In genomic region chr12:109477185-109477962, GRCh38 we compare ENCODE assay signal across 8 cellular contexts. TPM values are rescaled to one million over a fixed set of nuclear protein-coding genes. Genes with fewer than 3 reads are reported as not detected.
DNase-seq lines count a peak whose midpoint lies in the region; ATAC-seq and TF ChIP-seq lines count a peak whose summit lies in the region.

A gene with protein sequence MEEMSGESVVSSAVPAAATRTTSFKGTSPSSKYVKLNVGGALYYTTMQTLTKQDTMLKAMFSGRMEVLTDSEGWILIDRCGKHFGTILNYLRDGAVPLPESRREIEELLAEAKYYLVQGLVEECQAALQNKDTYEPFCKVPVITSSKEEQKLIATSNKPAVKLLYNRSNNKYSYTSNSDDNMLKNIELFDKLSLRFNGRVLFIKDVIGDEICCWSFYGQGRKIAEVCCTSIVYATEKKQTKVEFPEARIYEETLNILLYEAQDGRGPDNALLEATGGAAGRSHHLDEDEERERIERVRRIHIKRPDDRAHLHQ (minus strand): TSS chr12:109477300. CDS start chr12:109477262, 38 bp downstream.
A gene with protein sequence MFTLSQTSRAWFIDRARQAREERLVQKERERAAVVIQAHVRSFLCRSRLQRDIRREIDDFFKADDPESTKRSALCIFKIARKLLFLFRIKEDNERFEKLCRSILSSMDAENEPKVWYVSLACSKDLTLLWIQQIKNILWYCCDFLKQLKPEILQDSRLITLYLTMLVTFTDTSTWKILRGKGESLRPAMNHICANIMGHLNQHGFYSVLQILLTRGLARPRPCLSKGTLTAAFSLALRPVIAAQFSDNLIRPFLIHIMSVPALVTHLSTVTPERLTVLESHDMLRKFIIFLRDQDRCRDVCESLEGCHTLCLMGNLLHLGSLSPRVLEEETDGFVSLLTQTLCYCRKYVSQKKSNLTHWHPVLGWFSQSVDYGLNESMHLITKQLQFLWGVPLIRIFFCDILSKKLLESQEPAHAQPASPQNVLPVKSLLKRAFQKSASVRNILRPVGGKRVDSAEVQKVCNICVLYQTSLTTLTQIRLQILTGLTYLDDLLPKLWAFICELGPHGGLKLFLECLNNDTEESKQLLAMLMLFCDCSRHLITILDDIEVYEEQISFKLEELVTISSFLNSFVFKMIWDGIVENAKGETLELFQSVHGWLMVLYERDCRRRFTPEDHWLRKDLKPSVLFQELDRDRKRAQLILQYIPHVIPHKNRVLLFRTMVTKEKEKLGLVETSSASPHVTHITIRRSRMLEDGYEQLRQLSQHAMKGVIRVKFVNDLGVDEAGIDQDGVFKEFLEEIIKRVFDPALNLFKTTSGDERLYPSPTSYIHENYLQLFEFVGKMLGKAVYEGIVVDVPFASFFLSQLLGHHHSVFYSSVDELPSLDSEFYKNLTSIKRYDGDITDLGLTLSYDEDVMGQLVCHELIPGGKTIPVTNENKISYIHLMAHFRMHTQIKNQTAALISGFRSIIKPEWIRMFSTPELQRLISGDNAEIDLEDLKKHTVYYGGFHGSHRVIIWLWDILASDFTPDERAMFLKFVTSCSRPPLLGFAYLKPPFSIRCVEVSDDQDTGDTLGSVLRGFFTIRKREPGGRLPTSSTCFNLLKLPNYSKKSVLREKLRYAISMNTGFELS (plus strand): TSS chr12:109477634. CDS start chr12:109483552, 5,918 bp downstream.

- peak within 1 kb of the TSS; percentile 94 for H3K4me3 Mint-ChIP-seq in progenitor cell of endocrine pancreas (ENCODE audit: low read depth)

- 0 to 1% (median 0%) methylated on average over 20 to 54 of the region's 54 CpGs for WGBS in adrenal gland, 4 donors
- 0 to 1% methylated on average over 54 of the region's 54 CpGs for WGBS in heart right ventricle, 2 donors
- 0% methylated on average over 19 to 45 of the region's 54 CpGs for WGBS in upper lobe of left lung, 2 donors

- H3K27ac ChIP-seq in adrenal gland (peak within 1 kb of the TSS; percentile 82 to 99 (median 93)), heart right ventricle (peak within 1 kb of the TSS; percentile 92 to 100 (median 98)), upper lobe of left lung (peak within 1 kb of the TSS; percentile 96 to 100 (median 98))

- H3K27me3 ChIP-seq in adrenal gland (no peaks in the 10 kb centered on the region), heart right ventricle (no peaks in the 10 kb centered on the region), upper lobe of left lung (no peaks in the 10 kb centered on the region)

- peaks cover 17% of the 10 kb centered on the region for H3K4me1 Mint-ChIP-seq in progenitor cell of endocrine pancreas (ENCODE audit: low read depth)

- H3K4me1 ChIP-seq in adrenal gland (replicated peaks in 1 of 2): peaks cover 13 to 40% of the 10 kb centered on the region in 2 donors
- peaks cover 8 to 63% (median 56%) of the 10 kb centered on the region in 9 donors for H3K4me1 ChIP-seq in heart right ventricle
- peaks cover 42 to 64% (median 47%) of the 10 kb centered on the region in 4 donors for H3K4me1 ChIP-seq in upper lobe of left lung

- H3K27ac Mint-ChIP-seq in progenitor cell of endocrine pancreas: peak within 1 kb of the TSS; percentile 94

- H3K36me3 ChIP-seq in adrenal gland (replicated peaks in 1 of 2) (no peaks in the 10 kb centered on the region), heart right ventricle (peaks cover 0 to 24% (median 2%) of the 10 kb centered on the region in 9 donors), upper lobe of left lung (peaks cover 0 to 13% (median 0%) of the 10 kb centered on the region in 4 donors)

- no peaks in the 10 kb centered on the region for H3K27me3 Mint-ChIP-seq in progenitor cell of endocrine pancreas

- TF ChIP-seq CTCF in adrenal gland (IDR thresholded peaks at IDR 0.05): peak in 4 of 6 experiments; percentile 26 to 51 (median 34)
- peak in 4 of 9 donors; percentile 14 to 37 (median 18) for TF ChIP-seq CTCF in heart right ventricle (IDR thresholded peaks at IDR 0.05)
- TF ChIP-seq CTCF in progenitor cell of endocrine pancreas (IDR thresholded peaks at IDR 0.05; ENCODE audit: unreplicated experiment): no peak
- peak in 5 of 6 experiments; percentile 8 to 66 (median 38) for TF ChIP-seq CTCF in upper lobe of left lung (IDR thresholded peaks at IDR 0.05)

- no peaks in the 10 kb centered on the region for H3K36me3 Mint-ChIP-seq in progenitor cell of endocrine pancreas (ENCODE audit: insufficient read depth)

- no peaks in the 10 kb centered on the region for H3K9me3 Mint-ChIP-seq in progenitor cell of endocrine pancreas (ENCODE audit: low read depth)

- ATAC-seq in GM18498 (IDR thresholded peaks at IDR 0.05; ENCODE audit: unreplicated experiment) (peak; percentile 95), HG02938 (IDR thresholded peaks at IDR 0.05; ENCODE audit: unreplicated experiment) (peak; percentile 90), heart right ventricle (peak; percentile 97 to 100 (median 99)), upper lobe of left lung (ENCODE audit: low FRiP score in 2 of 2) (peak; percentile 97 to 100)

- no peak for TF ChIP-seq EP300 in upper lobe of left lung (IDR thresholded peaks at IDR 0.05)

- DNase-seq in NCI-H1694 treated with DMSO at 0.1 percent for 48 hours (lab: John Stamatoyannopoulos, UW) (peak; percentile 66), adrenal gland (peak; percentile 86 to 93 (median 89)), heart right ventricle (peak; percentile 89 to 91), progenitor cell of endocrine pancreas (ENCODE audit: low spot score, unreplicated experiment) (peak; percentile 75), upper lobe of left lung (peak; percentile 86 to 96)

- intact Hi-C loops in T-helper 1 cell treated with Interleukin-12 subunit alpha and Interleukin-12 subunit beta and Interleukin-4 antibody, amounts not matched to agents 30 ng/mL and 1 ng/mL, for 36 hours (cut with micrococcal nuclease): loop anchor here (1.0 to 5.0 kb wide), 14 partner anchors 45 to 1715 kb away; partner anchors contain the start of genes ATP2A2, C12orf76, FAM222A and FICD
- intact Hi-C loops in adrenal gland (cut with DNase I): no loop called here
- intact Hi-C loops in heart right ventricle (cut with DNase I): loop anchor here in 9 of 10 donors (1.0 to 5.0 kb wide), 5 partner anchors 10 to 49 kb away; no protein-coding TSS in a partner anchor

- TF ChIP-seq POLR2A in adrenal gland (IDR thresholded peaks at IDR 0.05) (peak; percentile 25 to 67), upper lobe of left lung (IDR thresholded peaks at IDR 0.05) (peak in 3 of 4 donors; percentile 47 to 77 (median 60))

- H3K4me3 ChIP-seq in adrenal gland: peak within 1 kb of the TSS; percentile 56 to 84 (median 78)
- peak within 1 kb of the TSS; percentile 73 to 99 (median 88) for H3K4me3 ChIP-seq in heart right ventricle
- peak within 1 kb of the TSS; percentile 85 to 99 (median 94) for H3K4me3 ChIP-seq in upper lobe of left lung

- H3K9me3 ChIP-seq in adrenal gland (replicated peaks in 1 of 3) (no peaks in the 10 kb centered on the region), heart right ventricle (no peaks in the 10 kb centered on the region), upper lobe of left lung (no peaks in the 10 kb centered on the region)

RNA-seq across cellular contexts. Expression of the first gene that starts in this region (rescaled TPM):
- total RNA-seq in T-helper 1 cell treated with Interleukin-12 subunit alpha and Interleukin-12 subunit beta and Interleukin-4 antibody, amounts not matched to agents 30 ng/mL and 1 ng/mL, for 36 hours: 46.6 and 52.5 TPM in 2 replicates
- 10 to 100 TPM; 36.5 to 77.8 (median 63.4) TPM for total RNA-seq in adrenal gland
- polyA plus RNA-seq in adrenal gland: 10 to 100 TPM; 21.6 to 57.5 (median 24.3) TPM
- 10 to 100 TPM; 21.5 to 64.9 (median 33.8) TPM for total RNA-seq in heart right ventricle
- polyA plus RNA-seq in heart right ventricle: 10 to 100 TPM; 13.6 to 16.6 TPM
- total RNA-seq in progenitor cell of endocrine pancreas: 47.7 and 51.1 TPM in 2 replicates
- total RNA-seq in upper lobe of left lung: 10 to 100 TPM; 50.6 to 70.2 (median 63.0) TPM

RNA-seq across cellular contexts. Expression of the second gene that starts in this region (rescaled TPM):
- total RNA-seq in T-helper 1 cell treated with Interleukin-12 subunit alpha and Interleukin-12 subunit beta and Interleukin-4 antibody, amounts not matched to agents 30 ng/mL and 1 ng/mL, for 36 hours: 33.2 and 34.1 TPM in 2 replicates
- total RNA-seq in adrenal gland (10 to 100 TPM; 34.3 to 79.5 (median 41.0) TPM), heart right ventricle (10 to 100 TPM; 50.9 to 58.8 (median 55.8) TPM), progenitor cell of endocrine pancreas (41.8 and 46.9 TPM in 2 replicates), upper lobe of left lung (10 to 100 TPM; 27.0 to 69.1 (median 44.7) TPM)
- polyA plus RNA-seq in adrenal gland (10 to 100 TPM; 16.0 to 25.3 (median 18.4) TPM), heart right ventricle (10 to 100 TPM; 13.7 to 17.8 TPM)

Comparison
In these comparisons a context has a peak if more than half of its experiments do, and no peak if none do; other contexts are left out.
1. Peak in every context shown above with its lines: DNase-seq, ATAC-seq, H3K4me3 ChIP-seq and H3K27ac ChIP-seq.
2. intact Hi-C loops: an anchor here in T-helper 1 cell treated with Interleukin-12 subunit alpha and Interleukin-12 subunit beta and Interleukin-4 antibody, amounts not matched to agents 30 ng/mL and 1 ng/mL, for 36 hours (1.0 to 5.0 kb wide) and heart right ventricle (1.0 to 5.0 kb wide); none called in adrenal gland.